Comparison of ENCODE assay signal across 1 cellular context in genomic region chr3:38643592-38643991, GRCh38.
TF ChIP-seq lines count a peak whose summit lies in the region.

No MANE protein-coding gene starts in this region.

TF ChIP-seq in SK-N-SH, 30 proteins besides CTCF, POLR2A, EP300 and RAD21 (continued from another document):
- TF ChIP-seq, protein P1, sequence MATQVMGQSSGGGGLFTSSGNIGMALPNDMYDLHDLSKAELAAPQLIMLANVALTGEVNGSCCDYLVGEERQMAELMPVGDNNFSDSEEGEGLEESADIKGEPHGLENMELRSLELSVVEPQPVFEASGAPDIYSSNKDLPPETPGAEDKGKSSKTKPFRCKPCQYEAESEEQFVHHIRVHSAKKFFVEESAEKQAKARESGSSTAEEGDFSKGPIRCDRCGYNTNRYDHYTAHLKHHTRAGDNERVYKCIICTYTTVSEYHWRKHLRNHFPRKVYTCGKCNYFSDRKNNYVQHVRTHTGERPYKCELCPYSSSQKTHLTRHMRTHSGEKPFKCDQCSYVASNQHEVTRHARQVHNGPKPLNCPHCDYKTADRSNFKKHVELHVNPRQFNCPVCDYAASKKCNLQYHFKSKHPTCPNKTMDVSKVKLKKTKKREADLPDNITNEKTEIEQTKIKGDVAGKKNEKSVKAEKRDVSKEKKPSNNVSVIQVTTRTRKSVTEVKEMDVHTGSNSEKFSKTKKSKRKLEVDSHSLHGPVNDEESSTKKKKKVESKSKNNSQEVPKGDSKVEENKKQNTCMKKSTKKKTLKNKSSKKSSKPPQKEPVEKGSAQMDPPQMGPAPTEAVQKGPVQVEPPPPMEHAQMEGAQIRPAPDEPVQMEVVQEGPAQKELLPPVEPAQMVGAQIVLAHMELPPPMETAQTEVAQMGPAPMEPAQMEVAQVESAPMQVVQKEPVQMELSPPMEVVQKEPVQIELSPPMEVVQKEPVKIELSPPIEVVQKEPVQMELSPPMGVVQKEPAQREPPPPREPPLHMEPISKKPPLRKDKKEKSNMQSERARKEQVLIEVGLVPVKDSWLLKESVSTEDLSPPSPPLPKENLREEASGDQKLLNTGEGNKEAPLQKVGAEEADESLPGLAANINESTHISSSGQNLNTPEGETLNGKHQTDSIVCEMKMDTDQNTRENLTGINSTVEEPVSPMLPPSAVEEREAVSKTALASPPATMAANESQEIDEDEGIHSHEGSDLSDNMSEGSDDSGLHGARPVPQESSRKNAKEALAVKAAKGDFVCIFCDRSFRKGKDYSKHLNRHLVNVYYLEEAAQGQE (IDR thresholded peaks at IDR 0.05; ENCODE audit: low read depth, low read length), result no peak
